19 cellular contexts compared by ENCODE assay signal in genomic region chr6:149754573-149754972, GRCh38.
"Had no signal": no experiment of that assay in that cellular context is flagged by ENCODE, and none has a peak within 500 bp of the region (broad histone marks: within the 10 kb centered on the region; RNA-seq: fewer than 3 reads in every experiment).

No MANE protein-coding gene starts in this region.

- H3K27ac ChIP-seq: brain microvascular endothelial cell, coronary artery, lower lobe of right lung, uterus had no signal

- H3K27me3 Mint-ChIP-seq: activated CD4-positive, alpha-beta memory T cell treated with anti-CD3 and anti-CD28 coated beads, Interleukin-2, amount 10 ng/mL, durations not matched to agents 7 days and 5 days had no signal

- H3K27me3 ChIP-seq: brain microvascular endothelial cell, transverse colon, uterus had no signal

- H3K36me3 ChIP-seq: brain microvascular endothelial cell, transverse colon, uterus had no signal

- H3K27ac Mint-ChIP-seq: activated CD4-positive, alpha-beta memory T cell treated with anti-CD3 and anti-CD28 coated beads, Interleukin-2, amount 10 ng/mL, durations not matched to agents 7 days and 5 days; activated naive CD4-positive, alpha-beta T cell treated with anti-CD3 and anti-CD28 coated beads for 36 hours; nephron had no signal

- ATAC-seq: activated T-cell treated with anti-CD3 and anti-CD28 coated beads, Interleukin-2, amount 50 U/mL, for 4 hours; lower lobe of right lung; stimulated activated naive CD8-positive, alpha-beta T cell treated with anti-CD3 and anti-CD28 coated beads, Interleukin-15, Interleukin-2, amounts not matched to agents 100 U/mL and 50 U/mL, for 24 hours had no signal

- H3K9me3 Mint-ChIP-seq: activated CD4-positive, alpha-beta memory T cell treated with anti-CD3 and anti-CD28 coated beads, Interleukin-2, amount 10 ng/mL, durations not matched to agents 7 days and 5 days; activated naive CD4-positive, alpha-beta T cell treated with anti-CD3 and anti-CD28 coated beads for 36 hours; activated T-cell treated with anti-CD3 and anti-CD28 coated beads, Interleukin-2, amount 50 U/mL, for 4 hours; nephron had no signal

- H3K4me3 Mint-ChIP-seq: activated CD4-positive, alpha-beta memory T cell treated with anti-CD3 and anti-CD28 coated beads, Interleukin-2, amount 10 ng/mL, durations not matched to agents 7 days and 5 days; activated naive CD4-positive, alpha-beta T cell treated with anti-CD3 and anti-CD28 coated beads for 36 hours; activated T-cell treated with anti-CD3 and anti-CD28 coated beads, Interleukin-2, amount 50 U/mL, for 4 hours; nephron had no signal

- H3K4me3 ChIP-seq: coronary artery, lower lobe of right lung, transverse colon, uterus had no signal

- H3K9me3 ChIP-seq: lower lobe of right lung, transverse colon, uterus had no signal

- DNase-seq: activated CD4-positive, alpha-beta memory T cell treated with anti-CD3 and anti-CD28 coated beads, Interleukin-2, amount 10 ng/mL, durations not matched to agents 7 days and 5 days; activated CD4-positive, alpha-beta T cell treated with anti-CD3 and anti-CD28 coated beads for 48 hours; activated CD4-positive, CD25-positive, alpha-beta regulatory T cell; activated naive CD4-positive, alpha-beta T cell treated with anti-CD3 and anti-CD28 coated beads for 36 hours; activated T-cell treated with anti-CD3 and anti-CD28 coated beads, Interleukin-2, amount 50 U/mL, for 4 hours; aorta; brain microvascular endothelial cell; lower lobe of right lung; nucleus accumbens; posterior cingulate gyrus; stimulated activated CD4-positive, alpha-beta T cell treated with anti-CD3 and anti-CD28 coated beads, Interleukin-2, amount 100 ng/mL, for 24 hours; stimulated activated naive CD8-positive, alpha-beta T cell treated with anti-CD3 and anti-CD28 coated beads, Interleukin-15, Interleukin-2, amounts not matched to agents 100 U/mL and 50 U/mL, for 24 hours; substantia nigra; T-helper 1 cell; T-helper 9 cell; transverse colon; uterus had no signal
